In genomic region chr16:67249762-67250327, GRCh38 we compare ENCODE assay signal across 9 cellular contexts. TPM values are rescaled to one million over a fixed set of nuclear protein-coding genes. Genes with fewer than 3 reads are reported as not detected.
DNase-seq lines count a peak whose midpoint lies in the region; ATAC-seq and TF ChIP-seq lines count a peak whose summit lies in the region.
"Had no signal": no experiment of that assay in that cellular context is flagged by ENCODE, and none has a peak within 500 bp of the region (broad histone marks: within the 10 kb centered on the region; RNA-seq: fewer than 3 reads in every experiment).

No MANE protein-coding gene starts in this region.

- ATAC-seq in activated B cell treated with CpG ODN at 0.5 μM for 24 hours (ENCODE audit: low read depth) (no peak), GM18907 (IDR thresholded peaks at IDR 0.05; ENCODE audit: unreplicated experiment) (no peak)

- no peak overlapping the region for H3K9ac ChIP-seq in mammary epithelial cell (ENCODE audit: insufficient read depth, low read length)
- H3K9ac ChIP-seq in iPS-18a (ENCODE audit: low read length), result no peak overlapping the region

- H3K79me2 ChIP-seq in mammary epithelial cell (ENCODE audit: insufficient read depth, low read length), result peaks cover 11% of the 10 kb centered on the region

- H3K4me3 ChIP-seq in mammary epithelial cell (replicated peaks in 1 of 3; ENCODE audit: insufficient read depth in 1 of 3, low read depth in 2 of 3, low read length in 3 of 3) (no peak overlapping the region), iPS-18a (ENCODE audit: low read length) (peak overlapping the region; percentile 76)

- H3K9me3 Mint-ChIP-seq in MCF 10A (ENCODE audit: unreplicated experiment) (no peaks in the 10 kb centered on the region), activated B cell treated with CpG ODN at 0.5 μM for 24 hours (no peaks in the 10 kb centered on the region), type B pancreatic cell (no peaks in the 10 kb centered on the region)

- H3K4me3 Mint-ChIP-seq in MCF 10A (ENCODE audit: unreplicated experiment), result peak overlapping the region; percentile 43
- H3K4me3 Mint-ChIP-seq in activated B cell treated with CpG ODN at 0.5 μM for 24 hours, result peak overlapping the region; percentile 78
- peak overlapping the region; percentile 87 for H3K4me3 Mint-ChIP-seq in type B pancreatic cell

- dilution Hi-C loops in mammary epithelial cell (cut with HindIII; ENCODE audit: low sequenced_read_pairs), result no loop called here

- POLR2A ChIA-PET in MCF 10A (lab: Yijun Ruan, JAX), result interaction anchor here (0.6 to 0.7 kb wide), 3 partner anchors 10 to 216 kb away, joined by 3 to 4 read pairs (median 3); no protein-coding TSS in a partner anchor
- POLR2A ChIA-PET in activated B cell treated with CpG ODN at 0.5 μM for 24 hours (lab: Charles Lee), result interaction anchor here (7.7 kb wide), 1 partner anchor 22 kb away, joined by 120 read pairs; the partner anchor contains the start of gene TMEM208

- H3K27me3 ChIP-seq in mammary epithelial cell (ENCODE audit: insufficient read depth, low read length) (peaks cover 4% of the 10 kb centered on the region), iPS-18a (ENCODE audit: control insufficient read depth, insufficient read depth, low read length) (peaks cover 30% of the 10 kb centered on the region)

- H3K27ac ChIP-seq in mammary epithelial cell (ENCODE audit: insufficient read depth, low read depth, low read length) (no peak overlapping the region), iPS-18a (ENCODE audit: low read length) (no peak overlapping the region)

- no peak overlapping the region for H2AFZ ChIP-seq in mammary epithelial cell (ENCODE audit: low read depth, low read length)

- H3K4me2 ChIP-seq in mammary epithelial cell (ENCODE audit: insufficient read depth, low read depth, low read length), result no peak overlapping the region

- in situ Hi-C loops in mammary epithelial cell (cut with MboI; ENCODE audit: low sequenced_read_pairs in 2 of 2), result loop anchor here in 1 of 2 donors (25.0 kb wide), 1 partner anchor 162 kb away; the partner anchor contains the start of gene ZDHHC1

- H3K27me3 Mint-ChIP-seq in MCF 10A (ENCODE audit: insufficient read depth, unreplicated experiment) (peaks cover 18% of the 10 kb centered on the region), activated B cell treated with CpG ODN at 0.5 μM for 24 hours (peaks cover 2% of the 10 kb centered on the region), type B pancreatic cell (peaks cover 40% of the 10 kb centered on the region)

- no TSS peak for BruUV-seq in MCF 10A (replicated peaks; lab: Mats Ljungman, UMichigan)
- BruUV-seq in mammary epithelial cell (replicated peaks; lab: Mats Ljungman, UMichigan), result no TSS peak

- intact Hi-C loops in MCF 10A (cut with micrococcal nuclease) (no loop called here), mammary epithelial cell (cut with micrococcal nuclease) (loop anchor here (2.0 to 5.0 kb wide), 2 partner anchors 27 to 303 kb away; no protein-coding TSS in a partner anchor), activated B cell treated with CpG ODN at 0.5 μM for 24 hours (cut with micrococcal nuclease) (loop anchor here (5.0 to 10.0 kb wide), 2 partner anchors 412 to 555 kb away; partner anchors contain the start of genes ACD, PARD6A, RANBP10 and TSNAXIP1)

- H3K36me3 ChIP-seq in mammary epithelial cell (ENCODE audit: insufficient read depth, low read length) (no peaks in the 10 kb centered on the region), iPS-18a (ENCODE audit: control insufficient read depth, low read depth, low read length) (no peaks in the 10 kb centered on the region)

- H3K9me3 ChIP-seq in mammary epithelial cell (replicated peaks; ENCODE audit: insufficient read depth, low read length), result no peaks in the 10 kb centered on the region
- no peaks in the 10 kb centered on the region for H3K9me3 ChIP-seq in iPS-18a (ENCODE audit: control insufficient read depth, low read depth, low read length)

- no peaks in the 10 kb centered on the region for H4K20me1 ChIP-seq in mammary epithelial cell (ENCODE audit: insufficient read depth, low read length)

- H3K27ac Mint-ChIP-seq in MCF 10A (ENCODE audit: low read depth, unreplicated experiment) (no peak overlapping the region), activated B cell treated with CpG ODN at 0.5 μM for 24 hours (peak overlapping the region; percentile 53), type B pancreatic cell (no peak overlapping the region)

- H3K4me1 Mint-ChIP-seq in MCF 10A (ENCODE audit: insufficient read depth, unreplicated experiment) (peaks cover 22% of the 10 kb centered on the region), activated B cell treated with CpG ODN at 0.5 μM for 24 hours (peaks cover 35% of the 10 kb centered on the region), type B pancreatic cell (ENCODE audit: unreplicated experiment) (peaks cover 22% of the 10 kb centered on the region)

- H3K4me1 ChIP-seq in mammary epithelial cell (ENCODE audit: insufficient read depth, low read length), result peaks cover 32% of the 10 kb centered on the region
- H3K4me1 ChIP-seq in iPS-18a (ENCODE audit: control insufficient read depth, low read depth, low read length), result peaks cover 24% of the 10 kb centered on the region

- DNase-seq in MCF 10A (ENCODE audit: unreplicated experiment), result no peak
- DNase-seq in mammary epithelial cell, result no peak
- DNase-seq in activated B cell treated with CpG ODN at 0.5 μM for 24 hours, result no peak
- no peak for DNase-seq in type B pancreatic cell (ENCODE audit: extremely low spot score, unreplicated experiment)
- DNase-seq in cerebellum (ENCODE audit: low spot score), result no peak
- DNase-seq in COLO829 (ENCODE audit: low spot score), result no peak
- DNase-seq: activated CD4-positive, alpha-beta T cell treated with anti-CD3 and anti-CD28 coated beads for 4 hours had no signal

- no peaks in the 10 kb centered on the region for H3K36me3 Mint-ChIP-seq in MCF 10A (ENCODE audit: insufficient read depth, unreplicated experiment)
- H3K36me3 Mint-ChIP-seq in activated B cell treated with CpG ODN at 0.5 μM for 24 hours (ENCODE audit: low read depth), result peaks cover 1% of the 10 kb centered on the region
- H3K36me3 Mint-ChIP-seq in type B pancreatic cell, result no peaks in the 10 kb centered on the region

- CTCF ChIA-PET in MCF 10A (lab: Yijun Ruan, JAX), result interaction anchor here (0.6 to 3.1 kb wide), 4 partner anchors 11 to 264 kb away, joined by 3 to 19 read pairs (median 4); no protein-coding TSS in a partner anchor
- CTCF ChIA-PET in mammary epithelial cell (lab: Charles Lee; ENCODE audit: low non-redundant PET), result no interaction called here
- CTCF ChIA-PET in activated B cell treated with CpG ODN at 0.5 μM for 24 hours (lab: Charles Lee), result no interaction called here

- WGBS in mammary epithelial cell (ENCODE audit: low coverage, missing lambda C conversion rate), result 81% methylated on average over 8 of the region's 8 CpGs

- no peak for TF ChIP-seq CTCF in MCF 10A (IDR thresholded peaks at IDR 0.05; ENCODE audit: unreplicated experiment)
- no peak for TF ChIP-seq CTCF in mammary epithelial cell (conservative IDR thresholded peaks at IDR 0.05 in 1 of 2, IDR thresholded peaks at IDR 0.05 in 1 of 2; ENCODE audit: extremely low read depth in 1 of 2, insufficient read depth in 1 of 2, low read depth in 1 of 2, low read length in 2 of 2)
- no peak for TF ChIP-seq CTCF in activated B cell treated with CpG ODN at 0.5 μM for 24 hours (IDR thresholded peaks at IDR 0.05)
- TF ChIP-seq CTCF in type B pancreatic cell (conservative IDR thresholded peaks at IDR 0.05), result no peak

RNA-seq across cellular contexts. Expression of gene SLC9A5, which starts 1.1 kb away (rescaled TPM):
- total RNA-seq in MCF 10A (2022) (0.40 and 1.4 TPM in 2 replicates), mammary epithelial cell (1 to 10 TPM in 1 of 2 donors, under 1 TPM in 1; 0.67 to 1.7 TPM), activated B cell treated with CpG ODN at 0.5 μM for 24 hours (1.9 and 2.5 TPM in 2 replicates), type B pancreatic cell (ENCODE audit: low replicate concordance) (1.0 and 4.4 TPM in 2 replicates), cerebellum (3.9 TPM)
- 0.37 TPM for polyA plus RNA-seq in mammary epithelial cell
- polyA minus RNA-seq in mammary epithelial cell, result not detected

RNA-seq across cellular contexts. Expression of gene FHOD1, which starts 2.6 kb away (rescaled TPM):
- total RNA-seq in MCF 10A (2022), result 12.1 and 14.7 TPM in 2 replicates
- total RNA-seq in mammary epithelial cell, result 10 to 100 TPM in 1 of 2 donors, 1 to 10 TPM in 1; 6.7 to 38.7 TPM
- 31.6 TPM for polyA plus RNA-seq in mammary epithelial cell
- polyA minus RNA-seq in mammary epithelial cell, result 25.9 TPM
- 45.5 and 50.4 TPM in 2 replicates for total RNA-seq in activated B cell treated with CpG ODN at 0.5 μM for 24 hours
- 15.2 and 34.7 TPM in 2 replicates for total RNA-seq in type B pancreatic cell (ENCODE audit: low replicate concordance)
- total RNA-seq in cerebellum, result 5.8 TPM

RNA-seq across cellular contexts. Expression of gene TMEM208, which starts 22.9 kb away (rescaled TPM):
- total RNA-seq in MCF 10A (2022) (44.4 and 55.5 TPM in 2 replicates), mammary epithelial cell (10 to 100 TPM; 24.5 to 43.1 TPM), activated B cell treated with CpG ODN at 0.5 μM for 24 hours (37.1 and 41.3 TPM in 2 replicates), type B pancreatic cell (ENCODE audit: low replicate concordance) (49.2 and 64.4 TPM in 2 replicates), cerebellum (10.7 TPM)
- polyA plus RNA-seq in mammary epithelial cell, result 62.9 TPM
- polyA minus RNA-seq in mammary epithelial cell, result 54.5 TPM

RNA-seq across cellular contexts. Expression of gene PLEKHG4, which starts 29.5 kb away (rescaled TPM):
- total RNA-seq in MCF 10A (2022), result 30.4 and 32.7 TPM in 2 replicates
- total RNA-seq in mammary epithelial cell, result 1 to 10 TPM; 1.2 to 1.7 TPM
- 0.83 TPM for polyA plus RNA-seq in mammary epithelial cell
- not detected for polyA minus RNA-seq in mammary epithelial cell
- total RNA-seq in activated B cell treated with CpG ODN at 0.5 μM for 24 hours, result 7.8 TPM in 2 replicates
- 2.9 and 3.8 TPM in 2 replicates for total RNA-seq in type B pancreatic cell (ENCODE audit: low replicate concordance)
- 3.9 TPM for total RNA-seq in cerebellum

RNA-seq across cellular contexts. Expression of gene ELMO3, which starts 50.9 kb away (rescaled TPM):
- total RNA-seq in MCF 10A (2022), result 9.6 and 12.0 TPM in 2 replicates
- total RNA-seq in mammary epithelial cell, result 10 to 100 TPM; 25.8 to 29.0 TPM
- polyA plus RNA-seq in mammary epithelial cell, result 37.4 TPM
- 21.3 TPM for polyA minus RNA-seq in mammary epithelial cell
- total RNA-seq in activated B cell treated with CpG ODN at 0.5 μM for 24 hours, result 6.8 and 6.9 TPM in 2 replicates
- total RNA-seq in type B pancreatic cell (ENCODE audit: low replicate concordance), result 9.6 and 19.8 TPM in 2 replicates
- total RNA-seq in cerebellum, result 0.54 TPM
